1 cellular context compared by ENCODE assay signal in genomic region chr2:61763605-61764034, GRCh38.
TF ChIP-seq lines count a peak whose summit lies in the region.

No MANE protein-coding gene starts in this region.

TF ChIP-seq in HepG2, 621 proteins besides CTCF, POLR2A, EP300 and RAD21 (continued from another document and continues in another):
- TF ChIP-seq ZNF710 (CRISPR knock-in tag; IDR thresholded peaks at IDR 0.05; ENCODE audit: borderline replicate concordance) (no peak), SIN3B (IDR thresholded peaks at IDR 0.05; ENCODE audit: low read length) (no peak), HMGA1 (CRISPR knock-in tag; conservative IDR thresholded peaks at IDR 0.05) (no peak), MIXL1 (CRISPR knock-in tag; IDR thresholded peaks at IDR 0.05) (no peak), CENPBD1 (CRISPR knock-in tag; IDR thresholded peaks at IDR 0.05; ENCODE audit: borderline replicate concordance, low read depth) (no peak), ZNF101 (CRISPR knock-in tag; IDR thresholded peaks at IDR 0.05; ENCODE audit: borderline replicate concordance, low read depth) (no peak), MTA3 (CRISPR knock-in tag; IDR thresholded peaks at IDR 0.05) (no peak), FOXO1 (CRISPR knock-in tag; IDR thresholded peaks at IDR 0.05) (no peak), ZNF724P (CRISPR knock-in tag; IDR thresholded peaks at IDR 0.05; ENCODE audit: borderline replicate concordance) (no peak), ZNF547 (CRISPR knock-in tag; IDR thresholded peaks at IDR 0.05) (no peak), ZNF761 (CRISPR knock-in tag; conservative IDR thresholded peaks at IDR 0.05) (no peak), FOXA1 (IDR thresholded peaks at IDR 0.05) (no peak), FOXA1 (CRISPR knock-in tag; IDR thresholded peaks at IDR 0.05) (no peak), THYN1 (CRISPR knock-in tag; IDR thresholded peaks at IDR 0.05; ENCODE audit: borderline replicate concordance, low read depth) (0 out of 2 replicates have a peak, but pooled peaks have one; percentile 57), NONO (IDR thresholded peaks at IDR 0.05) (no peak), NONO (CRISPR knock-in tag; conservative IDR thresholded peaks at IDR 0.05) (no peak), NFAT5 (CRISPR knock-in tag; IDR thresholded peaks at IDR 0.05) (no peak), ZNF660 (CRISPR knock-in tag; IDR thresholded peaks at IDR 0.05; ENCODE audit: borderline replicate concordance, low read depth) (no peak), ZFP36 (IDR thresholded peaks at IDR 0.05; ENCODE audit: borderline replicate concordance, low read depth, low read length, partially characterized antibody) (no peak), ZNF207 (IDR thresholded peaks at IDR 0.05; ENCODE audit: borderline replicate concordance) (no peak), ZNF883 (CRISPR knock-in tag; IDR thresholded peaks at IDR 0.05; ENCODE audit: not compliant biosample characterization) (no peak), ZNF136 (CRISPR knock-in tag; IDR thresholded peaks at IDR 0.05; ENCODE audit: low read depth) (no peak), AHR (CRISPR knock-in tag; IDR thresholded peaks at IDR 0.05) (no peak), NCOA5 (CRISPR knock-in tag; IDR thresholded peaks at IDR 0.05) (no peak), ZNF709 (CRISPR knock-in tag; IDR thresholded peaks at IDR 0.05) (no peak), ZNF678 (CRISPR knock-in tag; IDR thresholded peaks at IDR 0.05) (no peak), ZNF546 (CRISPR knock-in tag; conservative IDR thresholded peaks at IDR 0.05) (no peak), GABPA (IDR thresholded peaks at IDR 0.05; ENCODE audit: low read depth, low read length) (peak; percentile 60), GABPA (CRISPR knock-in tag; IDR thresholded peaks at IDR 0.05; ENCODE audit: low read depth) (peak; percentile 84), ARID3A (IDR thresholded peaks at IDR 0.05; ENCODE audit: low read depth, low read length) (no peak), JUND (CRISPR knock-in tag; IDR thresholded peaks at IDR 0.05) (no peak), FOXK1 (CRISPR knock-in tag; IDR thresholded peaks at IDR 0.05; ENCODE audit: borderline replicate concordance, low read depth) (no peak), SP4 (CRISPR knock-in tag; IDR thresholded peaks at IDR 0.05) (no peak), POLR2AphosphoS2 (IDR thresholded peaks at IDR 0.05; ENCODE audit: low read depth, low read length) (no peak), ZBTB40 (IDR thresholded peaks at IDR 0.05) (no peak), ZBTB40 (CRISPR knock-in tag; IDR thresholded peaks at IDR 0.05) (peak; percentile 9; the same call in 1 of the 2 replicates), GMEB2 (CRISPR knock-in tag; IDR thresholded peaks at IDR 0.05; ENCODE audit: low read depth) (no peak), ZNF230 (CRISPR knock-in tag; IDR thresholded peaks at IDR 0.05) (no peak), PAWR (CRISPR knock-in tag; IDR thresholded peaks at IDR 0.05; ENCODE audit: borderline replicate concordance) (no peak), NBN (conservative IDR thresholded peaks at IDR 0.05) (no peak), ZFX (CRISPR knock-in tag; IDR thresholded peaks at IDR 0.05; ENCODE audit: low read depth) (no peak), HHEX (CRISPR knock-in tag; IDR thresholded peaks at IDR 0.05) (no peak), DMAP1 (CRISPR knock-in tag; IDR thresholded peaks at IDR 0.05) (no peak; the same call in 1 of the 2 replicates), FOXP1 (IDR thresholded peaks at IDR 0.05) (no peak), FOXP1 (CRISPR knock-in tag; IDR thresholded peaks at IDR 0.05) (no peak), ZNF598 (CRISPR knock-in tag; IDR thresholded peaks at IDR 0.05; ENCODE audit: borderline replicate concordance) (no peak), ZNF816 (CRISPR knock-in tag; IDR thresholded peaks at IDR 0.05; ENCODE audit: borderline replicate concordance) (no peak), TGIF2 (CRISPR knock-in tag; IDR thresholded peaks at IDR 0.05) (no peak)
